8 cellular contexts compared by ENCODE assay signal in the genomic region with DNA sequence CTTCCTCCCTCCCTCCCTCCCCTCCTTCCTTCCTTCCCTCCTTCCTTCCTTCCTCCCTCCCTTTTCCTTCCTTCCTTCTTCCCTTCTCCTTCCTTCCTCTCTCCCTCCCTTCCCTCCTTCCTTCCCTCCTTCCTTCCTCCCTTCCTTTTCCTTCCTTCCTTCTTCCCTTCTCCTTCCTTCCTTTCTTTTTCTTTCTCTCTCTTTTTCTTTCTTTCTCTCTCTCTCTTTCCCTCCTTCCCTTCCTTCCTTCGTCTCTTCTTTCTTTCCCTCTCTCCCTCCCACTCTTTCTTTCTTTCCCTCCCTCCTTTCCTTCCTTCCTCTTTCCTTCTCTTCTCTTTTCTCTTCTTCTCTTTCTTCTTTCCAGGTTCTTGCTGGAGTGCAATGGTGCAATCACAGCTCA. TPM values are rescaled to one million over a fixed set of nuclear protein-coding genes. Genes with fewer than 3 reads are reported as not detected.
"Had no signal": no experiment of that assay in that cellular context is flagged by ENCODE, and none has a peak within 500 bp of the region (broad histone marks: within the 10 kb centered on the region; RNA-seq: fewer than 3 reads in every experiment).

No MANE protein-coding gene starts in this region.

- ATAC-seq: GM12878 had no signal

- DNase-seq: GDM1 had no signal

- FAIRE-seq: G401.6, GM12878, GM12891, GM12892, GM18507, GM19239 had no signal

- H3K4me3 ChIP-seq: GM12878 had no signal

RNA-seq across cellular contexts. Expression of gene ZNF662, which starts 1.9 kb away (rescaled TPM):
- total RNA-seq: G401, GM12878 had no signal
- polyA plus RNA-seq: GM12878 had no signal

RNA-seq across cellular contexts. Expression of gene CYP8B1, which starts 28.4 kb away (rescaled TPM):
- total RNA-seq: G401 had no signal
- polyA plus RNA-seq: GM12878 had no signal
